ENCODE assay signal across 19 cellular contexts in genomic region chr1:3928622-3929021, GRCh38.
"Had no signal": no experiment of that assay in that cellular context is flagged by ENCODE, and none has a peak within 500 bp of the region (broad histone marks: within the 10 kb centered on the region; RNA-seq: fewer than 3 reads in every experiment).

No MANE protein-coding gene starts in this region.

- ATAC-seq: activated T-cell treated with anti-CD3 and anti-CD28 coated beads, Interleukin-2, amount 50 U/mL, for 4 hours; effector memory CD8-positive, alpha-beta T cell; gastroesophageal sphincter; left ventricle myocardium superior had no signal

- H3K4me1 ChIP-seq: gastroesophageal sphincter, right atrium auricular region, stomach had no signal

- H3K27ac Mint-ChIP-seq: activated naive CD8-positive, alpha-beta T cell; dendritic cell treated with granulocyte-macrophage colony-stimulating factor and Interleukin-4, amounts not matched to agents 40 ng/mL and 50 ng/mL, for 4 days had no signal

- FAIRE-seq: keratinocyte, urothelium cell line had no signal

- H3K9ac ChIP-seq: neural progenitor cell had no signal

- DNase-seq: activated CD4-positive, alpha-beta T cell treated with anti-CD3 and anti-CD28 coated beads, Interleukin-2, amount 50 U/mL, for 1 hour; activated effector memory CD4-positive, alpha-beta T cell treated with anti-CD3 and anti-CD28 coated beads, Interleukin-2, amount 50 U/mL, for 16 hours; activated T-cell treated with anti-CD3 and anti-CD28 coated beads, Interleukin-2, amount 50 U/mL, for 4 hours; amygdala; effector memory CD8-positive, alpha-beta T cell; left ventricle myocardium superior; stomach had no signal

- H3K36me3 ChIP-seq: gastroesophageal sphincter, neural progenitor cell, right atrium auricular region, stomach, thoracic aorta had no signal

- H3K27ac ChIP-seq: epithelial cell of prostate, gastroesophageal sphincter, neural progenitor cell, right atrium auricular region, skin epidermis, stomach, thoracic aorta had no signal

- H3K27me3 Mint-ChIP-seq: central memory CD8-positive, alpha-beta T cell; dendritic cell treated with granulocyte-macrophage colony-stimulating factor and Interleukin-4, amounts not matched to agents 40 ng/mL and 50 ng/mL, for 4 days had no signal

- H3K9me3 ChIP-seq: gastroesophageal sphincter, right atrium auricular region, stomach, thoracic aorta had no signal

- H2AFZ ChIP-seq: neural progenitor cell had no signal

- H3K36me3 Mint-ChIP-seq: activated naive CD8-positive, alpha-beta T cell; brain had no signal

- H3K4me3 Mint-ChIP-seq: activated naive CD8-positive, alpha-beta T cell; activated T-cell treated with anti-CD3 and anti-CD28 coated beads, Interleukin-2, amount 50 U/mL, for 4 hours; central memory CD8-positive, alpha-beta T cell; dendritic cell treated with granulocyte-macrophage colony-stimulating factor and Interleukin-4, amounts not matched to agents 40 ng/mL and 50 ng/mL, for 4 days; effector memory CD8-positive, alpha-beta T cell had no signal

- H3K4me1 Mint-ChIP-seq: central memory CD8-positive, alpha-beta T cell had no signal

- H3K4me3 ChIP-seq: gastroesophageal sphincter, neural progenitor cell, right atrium auricular region, skin epidermis, stomach, thoracic aorta had no signal

- H3K9me3 Mint-ChIP-seq: activated T-cell treated with anti-CD3 and anti-CD28 coated beads, Interleukin-2, amount 50 U/mL, for 4 hours had no signal

- H3K27me3 ChIP-seq: neural progenitor cell, right atrium auricular region had no signal

- H3K4me2 ChIP-seq: neural progenitor cell had no signal
